22 cellular contexts compared by ENCODE assay signal in genomic region chr1:16383917-16384316, GRCh38. TPM values are rescaled to one million over a fixed set of nuclear protein-coding genes. Genes with fewer than 3 reads are reported as not detected.
DNase-seq lines count a peak whose midpoint lies in the region; ATAC-seq and TF ChIP-seq lines count a peak whose summit lies in the region.
"Had no signal": no experiment of that assay in that cellular context is flagged by ENCODE, and none has a peak within 500 bp of the region (broad histone marks: within the 10 kb centered on the region; RNA-seq: fewer than 3 reads in every experiment).

No MANE protein-coding gene starts in this region.

- H4K5ac ChIP-seq in H9 (ENCODE audit: insufficient read length, low read depth, low read length) = no peak overlapping the region

- H2BK15ac ChIP-seq in H9 (ENCODE audit: low read depth, low read length) = no peak overlapping the region

- CTCF ChIA-PET in CD4-positive, alpha-beta T cell (lab: Charles Lee) = no interaction called here

- H3K4me1 Mint-ChIP-seq in CD4-positive, alpha-beta T cell (ENCODE audit: low read depth) = peaks cover 61% of the 10 kb centered on the region
- peaks cover 22 to 24% of the 10 kb centered on the region in 2 experiments for H3K4me1 Mint-ChIP-seq in H9
- peaks cover 41% of the 10 kb centered on the region for H3K4me1 Mint-ChIP-seq in activated naive CD8-positive, alpha-beta T cell treated with anti-CD3 and anti-CD28 coated beads, Interleukin-2, amount 10 ng/mL, durations not matched to agents 7 days and 5 days
- H3K4me1 Mint-ChIP-seq in natural killer cell treated with Interleukin-12 subunit alpha and Interleukin-12 subunit beta and Interleukin-15 and Interleukin-18, amount 100 ng/mL, for 72 hours (ENCODE audit: low read depth in 2 of 2) = peaks cover 58 to 60% of the 10 kb centered on the region in 2 donors

- H3K36me3 Mint-ChIP-seq in CD4-positive, alpha-beta T cell (ENCODE audit: low read depth) = peaks cover 22% of the 10 kb centered on the region
- H3K36me3 Mint-ChIP-seq in H9 (ENCODE audit: insufficient read depth in 1 of 3, low read depth in 3 of 3) = peaks cover 0 to 6% (median 4%) of the 10 kb centered on the region in 3 experiments; a peak in 3 of 7 replicates
- peaks cover 10% of the 10 kb centered on the region for H3K36me3 Mint-ChIP-seq in activated naive CD8-positive, alpha-beta T cell treated with anti-CD3 and anti-CD28 coated beads, Interleukin-2, amount 10 ng/mL, durations not matched to agents 7 days and 5 days
- H3K36me3 Mint-ChIP-seq in natural killer cell treated with Interleukin-12 subunit alpha and Interleukin-12 subunit beta and Interleukin-15 and Interleukin-18, amount 100 ng/mL, for 72 hours = peaks cover 4% of the 10 kb centered on the region

- H3K4me3 Mint-ChIP-seq in CD4-positive, alpha-beta T cell = peak overlapping the region; percentile 16
- H3K4me3 Mint-ChIP-seq in H9 = no peak overlapping the region
- no peak overlapping the region for H3K4me3 Mint-ChIP-seq in activated naive CD8-positive, alpha-beta T cell treated with anti-CD3 and anti-CD28 coated beads, Interleukin-2, amount 10 ng/mL, durations not matched to agents 7 days and 5 days
- peak overlapping the region; percentile 11 for H3K4me3 Mint-ChIP-seq in natural killer cell treated with Interleukin-12 subunit alpha and Interleukin-12 subunit beta and Interleukin-15 and Interleukin-18, amount 100 ng/mL, for 72 hours

- no peak overlapping the region for H3K23ac ChIP-seq in H9 (ENCODE audit: insufficient read length, low read depth, low read length)

- no peak for DNase-seq in CD4-positive, alpha-beta T cell
- no peak for DNase-seq in H9
- DNase-seq in activated naive CD8-positive, alpha-beta T cell treated with anti-CD3 and anti-CD28 coated beads, Interleukin-2, amount 10 ng/mL, durations not matched to agents 7 days and 5 days = no peak
- no peak for DNase-seq in natural killer cell treated with Interleukin-12 subunit alpha and Interleukin-12 subunit beta and Interleukin-15 and Interleukin-18, amount 100 ng/mL, for 72 hours (ENCODE audit: low spot score)
- no peak for DNase-seq in stimulated activated CD4-positive, alpha-beta T cell treated with anti-CD3 and anti-CD28 coated beads, Interleukin-4, amount 100 ng/mL, for 4 hours
- DNase-seq: activated T-cell treated with anti-CD3 and anti-CD28 coated beads for 4 hours; dermis blood vessel endothelial cell; H7; mucosa of descending colon; NCI-H2029 treated with DMSO at 0.1 percent for 48 hours; NCI-H510A; ovary; Right ventricle myocardium superior; stimulated activated CD4-positive, alpha-beta T cell treated with anti-CD3 and anti-CD28 coated beads, Interleukin-1b, Interleukin-23, amount 100 ng/mL, for 48 hours; substantia nigra had no signal

- H3K27ac ChIP-seq in CD4-positive, alpha-beta T cell (ENCODE audit: low read depth, low read length) = no peak overlapping the region
- no peak overlapping the region for H3K27ac ChIP-seq in H9 (ENCODE audit: insufficient read length, low read depth, low read length)
- H3K27ac ChIP-seq: epithelial cell of prostate, gastroesophageal sphincter, ovary, vagina had no signal

- no peak for ATAC-seq in CD4-positive, alpha-beta T cell (ENCODE audit: poor library complexity)
- no peak for ATAC-seq in activated naive CD8-positive, alpha-beta T cell treated with anti-CD3 and anti-CD28 coated beads, Interleukin-2, amount 10 ng/mL, durations not matched to agents 7 days and 5 days (ENCODE audit: low read depth)
- ATAC-seq in natural killer cell treated with Interleukin-12 subunit alpha and Interleukin-12 subunit beta and Interleukin-15 and Interleukin-18, amount 100 ng/mL, for 72 hours = no peak
- ATAC-seq in HG02763 (IDR thresholded peaks at IDR 0.05; ENCODE audit: unreplicated experiment) (no peak), GM18511 (IDR thresholded peaks at IDR 0.05; ENCODE audit: unreplicated experiment) (no peak)
- ATAC-seq: gastroesophageal sphincter, mucosa of descending colon had no signal

- no peak overlapping the region for H3T11ph ChIP-seq in H9 (ENCODE audit: low read length)

- H3K4ac ChIP-seq in H9 (ENCODE audit: low read depth, low read length) = no peak overlapping the region

- H3K27me3 ChIP-seq in CD4-positive, alpha-beta T cell (ENCODE audit: control insufficient read depth, insufficient read depth, low read length) = no peaks in the 10 kb centered on the region
- no peaks in the 10 kb centered on the region for H3K27me3 ChIP-seq in H9 (ENCODE audit: insufficient read depth, low read length)
- H3K27me3 ChIP-seq: gastroesophageal sphincter, ovary, vagina had no signal

- no peak overlapping the region for H3K14ac ChIP-seq in H9 (ENCODE audit: insufficient read depth, low read length)

- no peak overlapping the region for H2BK20ac ChIP-seq in H9 (ENCODE audit: low read depth, low read length, poor library complexity, severe bottlenecking)

- H2AK5ac ChIP-seq in H9 (ENCODE audit: insufficient read length, low read length) = no peak overlapping the region

- no peak overlapping the region for H2BK5ac ChIP-seq in H9 (ENCODE audit: insufficient read length, low read length)

- intact Hi-C loops in CD4-positive, alpha-beta T cell (cut with DNase I, micrococcal nuclease) = no loop called here

- no CpG with 5 or more reads among the region's 2 CpGs for WGBS in H9 (ENCODE audit: extremely low coverage, insufficient read length, low lambda C conversion rate)

- H3K79me2 ChIP-seq in H9 (ENCODE audit: insufficient read depth, low read length) = peaks cover 44% of the 10 kb centered on the region

- H3K9me3 ChIP-seq in CD4-positive, alpha-beta T cell (ENCODE audit: control insufficient read depth, low read length) = no peaks in the 10 kb centered on the region
- H3K9me3 ChIP-seq in H9 (ENCODE audit: control insufficient read depth, low read depth, low read length) = no peaks in the 10 kb centered on the region
- H3K9me3 ChIP-seq: gastroesophageal sphincter, mucosa of descending colon, ovary, vagina had no signal

- POLR2A ChIA-PET in CD4-positive, alpha-beta T cell (lab: Charles Lee) = no interaction called here
- POLR2A ChIA-PET in activated naive CD8-positive, alpha-beta T cell treated with anti-CD3 and anti-CD28 coated beads, Interleukin-2, amount 10 ng/mL, durations not matched to agents 7 days and 5 days (lab: Charles Lee) = no interaction called here

- H3K23me2 ChIP-seq in H9 (ENCODE audit: insufficient read length, low read depth, low read length, poor library complexity, severe bottlenecking) = no peaks in the 10 kb centered on the region

- peak overlapping the region; percentile 60 for H3K27ac Mint-ChIP-seq in CD4-positive, alpha-beta T cell
- peak overlapping the region in 2 of 3 experiments; percentile 32 to 82; a peak in 3 of 7 replicates for H3K27ac Mint-ChIP-seq in H9
- peak overlapping the region; percentile 62 for H3K27ac Mint-ChIP-seq in activated naive CD8-positive, alpha-beta T cell treated with anti-CD3 and anti-CD28 coated beads, Interleukin-2, amount 10 ng/mL, durations not matched to agents 7 days and 5 days
- peak overlapping the region; percentile 16 to 76 for H3K27ac Mint-ChIP-seq in natural killer cell treated with Interleukin-12 subunit alpha and Interleukin-12 subunit beta and Interleukin-15 and Interleukin-18, amount 100 ng/mL, for 72 hours

- no peak overlapping the region for H3K18ac ChIP-seq in H9 (ENCODE audit: insufficient read length, low read depth, low read length)

- H2AFZ ChIP-seq in H9 (ENCODE audit: low read length) = no peak overlapping the region

- peaks cover 12% of the 10 kb centered on the region; the same call in 1 of the 2 replicates for H3K4me1 ChIP-seq in H9 (ENCODE audit: insufficient read depth, low read length)

- no peaks in the 10 kb centered on the region for H3K79me1 ChIP-seq in H9 (ENCODE audit: insufficient read depth, low read depth, low read length, poor library complexity, severe bottlenecking)

- H3K27me3 Mint-ChIP-seq in CD4-positive, alpha-beta T cell = no peaks in the 10 kb centered on the region
- no peaks in the 10 kb centered on the region for H3K27me3 Mint-ChIP-seq in H9 (ENCODE audit: low read depth)
- H3K27me3 Mint-ChIP-seq in activated naive CD8-positive, alpha-beta T cell treated with anti-CD3 and anti-CD28 coated beads, Interleukin-2, amount 10 ng/mL, durations not matched to agents 7 days and 5 days = no peaks in the 10 kb centered on the region
- no peaks in the 10 kb centered on the region for H3K27me3 Mint-ChIP-seq in natural killer cell treated with Interleukin-12 subunit alpha and Interleukin-12 subunit beta and Interleukin-15 and Interleukin-18, amount 100 ng/mL, for 72 hours
- H3K27me3 Mint-ChIP-seq: IgD-negative memory B cell had no signal

- H3K4me2 ChIP-seq in H9 (ENCODE audit: insufficient read depth, insufficient read length, low read length) = no peak overlapping the region

- H3K56ac ChIP-seq in H9 (ENCODE audit: insufficient read length, low read depth, low read length) = no peak overlapping the region

- no peak for TF ChIP-seq CTCF in CD4-positive, alpha-beta T cell (IDR thresholded peaks at IDR 0.05)
- TF ChIP-seq CTCF in H9 (conservative IDR thresholded peaks at IDR 0.05) = no peak

- H4K8ac ChIP-seq in H9 (replicated peaks; ENCODE audit: insufficient read length, low read depth, low read length) = no peak overlapping the region

- no peak overlapping the region for H2BK120ac ChIP-seq in H9 (ENCODE audit: low read depth, low read length, poor library complexity, severe bottlenecking)

- no peaks in the 10 kb centered on the region for H3K9me3 Mint-ChIP-seq in CD4-positive, alpha-beta T cell
- H3K9me3 Mint-ChIP-seq in H9 = no peaks in the 10 kb centered on the region; a peak in 1 of 5 replicates
- H3K9me3 Mint-ChIP-seq in activated naive CD8-positive, alpha-beta T cell treated with anti-CD3 and anti-CD28 coated beads, Interleukin-2, amount 10 ng/mL, durations not matched to agents 7 days and 5 days = no peaks in the 10 kb centered on the region
- no peaks in the 10 kb centered on the region for H3K9me3 Mint-ChIP-seq in natural killer cell treated with Interleukin-12 subunit alpha and Interleukin-12 subunit beta and Interleukin-15 and Interleukin-18, amount 100 ng/mL, for 72 hours
- H3K9me3 Mint-ChIP-seq: IgD-negative memory B cell had no signal

- H4K91ac ChIP-seq in H9 (ENCODE audit: insufficient read length, low read depth, low read length) = no peak overlapping the region

- no peak overlapping the region for H3K9ac ChIP-seq in H9 (ENCODE audit: extremely low read depth, insufficient read length, low read length)

- H4K20me1 ChIP-seq in H9 (ENCODE audit: control insufficient read depth, insufficient read depth, insufficient read length) = peaks cover 4% of the 10 kb centered on the region

- no peak overlapping the region for H2BK12ac ChIP-seq in H9 (ENCODE audit: insufficient read length, low read depth, low read length)

RNA-seq across cellular contexts. Expression of gene SZRD1, which starts 16.9 kb away (rescaled TPM):
- total RNA-seq in CD4-positive, alpha-beta T cell = 100 to 1,000 TPM; 115 to 120 TPM
- total RNA-seq in H9 (2021) = 118 and 119 TPM in 2 replicates
- 100 to 1,000 TPM; 126 to 147 TPM for total RNA-seq in activated naive CD8-positive, alpha-beta T cell treated with anti-CD3 and anti-CD28 coated beads, Interleukin-2, amount 10 ng/mL, durations not matched to agents 7 days and 5 days
- 100 to 1,000 TPM; 232 to 279 TPM for total RNA-seq in natural killer cell treated with Interleukin-12 subunit alpha and Interleukin-12 subunit beta and Interleukin-15 and Interleukin-18, amount 100 ng/mL, for 72 hours

RNA-seq across cellular contexts. Expression of gene FBXO42, which starts 31.6 kb away (rescaled TPM):
- 10 to 100 TPM; 14.3 to 14.9 TPM for total RNA-seq in CD4-positive, alpha-beta T cell
- 17.4 and 19.0 TPM in 2 replicates for total RNA-seq in H9 (2021)
- 10 to 100 TPM; 22.3 to 25.1 TPM for total RNA-seq in activated naive CD8-positive, alpha-beta T cell treated with anti-CD3 and anti-CD28 coated beads, Interleukin-2, amount 10 ng/mL, durations not matched to agents 7 days and 5 days
- total RNA-seq in natural killer cell treated with Interleukin-12 subunit alpha and Interleukin-12 subunit beta and Interleukin-15 and Interleukin-18, amount 100 ng/mL, for 72 hours = 10 to 100 TPM; 27.9 to 34.9 TPM

RNA-seq across cellular contexts. Expression of gene SPATA21, which starts 53.3 kb away (rescaled TPM):
- total RNA-seq in CD4-positive, alpha-beta T cell = not detected
- total RNA-seq in H9 (2021) = 0.07 TPM in 1 of 2 replicates, not detected in the other
- not detected for total RNA-seq in activated naive CD8-positive, alpha-beta T cell treated with anti-CD3 and anti-CD28 coated beads, Interleukin-2, amount 10 ng/mL, durations not matched to agents 7 days and 5 days
- total RNA-seq in natural killer cell treated with Interleukin-12 subunit alpha and Interleukin-12 subunit beta and Interleukin-15 and Interleukin-18, amount 100 ng/mL, for 72 hours = not detected
- total RNA-seq: bronchial epithelial cell, H7, ovary, Right ventricle myocardium superior, vagina had no signal

RNA-seq across cellular contexts. Expression of gene NECAP2, which starts 56.6 kb away (rescaled TPM):
- total RNA-seq in CD4-positive, alpha-beta T cell = 10 to 100 TPM; 65.8 to 66.0 TPM
- 31.7 and 33.2 TPM in 2 replicates for total RNA-seq in H9 (2021)
- 100 to 1,000 TPM; 110 to 111 TPM for total RNA-seq in activated naive CD8-positive, alpha-beta T cell treated with anti-CD3 and anti-CD28 coated beads, Interleukin-2, amount 10 ng/mL, durations not matched to agents 7 days and 5 days
- total RNA-seq in natural killer cell treated with Interleukin-12 subunit alpha and Interleukin-12 subunit beta and Interleukin-15 and Interleukin-18, amount 100 ng/mL, for 72 hours = 10 to 100 TPM; 72.0 to 95.4 TPM

Comparison
In these comparisons a context has a peak if more than half of its experiments do, and no peak if none do; other contexts are left out.
1. H3K4me3 Mint-ChIP-seq: peak in CD4-positive, alpha-beta T cell (single experiment) and natural killer cell treated with Interleukin-12 subunit alpha and Interleukin-12 subunit beta and Interleukin-15 and Interleukin-18, amount 100 ng/mL, for 72 hours (single experiment); none in H9 (0 of 2) and activated naive CD8-positive, alpha-beta T cell treated with anti-CD3 and anti-CD28 coated beads, Interleukin-2, amount 10 ng/mL, durations not matched to agents 7 days and 5 days (single experiment).
2. Peak in every context shown above with its lines, with median percentiles within 50 percentile points of each other: H3K27ac Mint-ChIP-seq.